In the genomic region with DNA sequence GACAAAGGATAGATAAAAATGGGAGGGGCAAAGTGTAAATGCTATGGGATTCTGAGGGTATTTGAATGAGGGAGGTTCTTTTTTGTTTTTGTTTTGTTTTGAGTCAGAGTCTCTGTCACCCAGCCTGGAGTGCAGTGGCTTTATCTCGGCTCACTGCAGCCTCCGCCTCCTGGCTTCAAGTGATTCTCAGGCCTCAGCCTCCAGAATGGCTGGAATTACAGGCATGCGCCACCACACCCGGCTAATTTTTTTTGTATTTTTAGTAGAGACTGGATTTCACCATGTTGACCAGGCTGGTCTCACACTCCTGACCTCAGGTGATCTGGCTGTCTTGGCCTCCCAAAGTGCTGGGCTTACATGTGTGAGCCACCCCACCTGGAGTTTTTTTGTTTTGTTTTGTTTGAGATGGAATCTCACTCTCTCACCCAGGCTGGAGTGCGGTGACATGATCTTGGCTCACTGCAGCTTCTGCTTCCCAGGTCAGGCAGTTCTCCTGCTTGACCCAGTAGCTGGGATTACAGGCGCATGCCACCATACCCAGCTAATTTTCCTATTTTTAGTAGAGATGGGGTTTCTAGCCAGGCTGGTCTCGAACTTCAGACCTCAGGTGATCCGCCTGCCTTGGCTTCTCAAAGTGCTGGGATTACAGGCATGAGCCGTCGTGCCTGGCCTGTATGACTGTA, we compare ENCODE assay signal across 2 cellular contexts.
TF ChIP-seq lines count a peak whose summit lies in the region.

No MANE protein-coding gene starts in this region.

TF ChIP-seq in HCT116, 20 proteins besides CTCF, POLR2A, EP300 and RAD21:
- TF ChIP-seq ZBTB33 (IDR thresholded peaks at IDR 0.05; ENCODE audit: extremely low read depth, insufficient replicate concordance, low read length) (no peak), EZH2 (IDR thresholded peaks at IDR 0.05) (no peak), EZH2phosphoT487 (IDR thresholded peaks at IDR 0.05; ENCODE audit: borderline replicate concordance) (no peak), FOSL1 (IDR thresholded peaks at IDR 0.05; ENCODE audit: low read depth) (no peak), ELF1 (IDR thresholded peaks at IDR 0.05; ENCODE audit: borderline replicate concordance, low read depth) (no peak), SRF (IDR thresholded peaks at IDR 0.05; ENCODE audit: low read depth) (no peak), YY1 (IDR thresholded peaks at IDR 0.05; ENCODE audit: extremely low read depth, insufficient replicate concordance, low read depth, low read length) (no peak), EGR1 (IDR thresholded peaks at IDR 0.05; ENCODE audit: low read depth) (no peak), ZFX (IDR thresholded peaks at IDR 0.05) (no peak), CEBPB (IDR thresholded peaks at IDR 0.05; ENCODE audit: low read depth) (no peak), SP1 (IDR thresholded peaks at IDR 0.05; ENCODE audit: low read depth) (no peak), TCF7L2 (IDR thresholded peaks at IDR 0.05; ENCODE audit: borderline replicate concordance, extremely low read depth, insufficient read depth, insufficient read length) (no peak), POLR2AphosphoS5 (IDR thresholded peaks at IDR 0.05; ENCODE audit: low read depth, low read length) (no peak), SIN3A (IDR thresholded peaks at IDR 0.05; ENCODE audit: low read depth) (no peak), ZNF274 (IDR thresholded peaks at IDR 0.05; ENCODE audit: low read depth, low read length) (no peak)
- TF ChIP-seq, protein P1, sequence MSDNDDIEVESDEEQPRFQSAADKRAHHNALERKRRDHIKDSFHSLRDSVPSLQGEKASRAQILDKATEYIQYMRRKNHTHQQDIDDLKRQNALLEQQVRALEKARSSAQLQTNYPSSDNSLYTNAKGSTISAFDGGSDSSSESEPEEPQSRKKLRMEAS (IDR thresholded peaks at IDR 0.05) = no peak

TF ChIP-seq in K562, 482 proteins besides CTCF, POLR2A, EP300 and RAD21:
- TF ChIP-seq E2F5 (CRISPR knock-in tag; IDR thresholded peaks at IDR 0.05) = no peak
- TF ChIP-seq TAF1 (IDR thresholded peaks at IDR 0.05; ENCODE audit: control insufficient read depth, extremely low read depth, insufficient read depth, low read length, severe bottlenecking) = no peak
- no peak for TF ChIP-seq SREBF2 (CRISPR knock-in tag; IDR thresholded peaks at IDR 0.05)
- peak; percentile 23 for TF ChIP-seq POLR2B (IDR thresholded peaks at IDR 0.05; ENCODE audit: low read depth, partially characterized antibody)
- 0 out of 2 replicates have a peak, but pooled peaks have one; percentile 35 for TF ChIP-seq ZBTB33 (CRISPR knock-in tag; IDR thresholded peaks at IDR 0.05)
- TF ChIP-seq RFX1 (IDR thresholded peaks at IDR 0.05) = no peak
- no peak for TF ChIP-seq EWSR1 (IDR thresholded peaks at IDR 0.05; ENCODE audit: borderline replicate concordance, low read depth, partially characterized antibody)
- 0 out of 4 replicates have a peak, but pooled peaks of 1 of the 2 experiments have one; percentile 16 for TF ChIP-seq RCOR1 (IDR thresholded peaks at IDR 0.05; ENCODE audit: borderline replicate concordance in 1 of 2, low read depth in 2 of 2, low read length in 2 of 2)
